Comparison of ENCODE assay signal across 13 cellular contexts in the genomic region with DNA sequence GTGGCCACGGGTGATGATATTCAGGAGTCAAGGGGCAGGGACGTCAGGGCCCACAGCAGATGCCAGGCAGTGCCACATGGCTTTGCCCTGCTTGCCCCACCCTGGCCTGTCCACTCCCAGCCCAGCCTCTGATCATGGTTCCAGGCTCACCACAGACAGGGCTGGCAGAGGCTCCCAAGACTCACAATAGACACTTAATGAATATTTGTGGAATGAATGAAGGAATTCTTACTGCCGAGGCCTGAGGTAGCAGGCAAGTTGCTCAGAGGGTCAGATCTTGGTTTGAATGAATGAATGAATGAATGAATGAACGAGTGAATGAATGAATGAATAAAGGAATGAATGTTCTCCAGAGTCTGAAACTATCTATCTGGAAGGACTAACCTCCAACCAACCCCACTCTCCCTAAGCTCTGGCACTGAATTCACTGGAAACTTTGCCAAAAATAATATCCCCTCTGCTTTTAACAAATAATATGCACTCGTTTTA.
DNase-seq lines count a peak whose midpoint lies in the region; ATAC-seq and TF ChIP-seq lines count a peak whose summit lies in the region.
"Had no signal": no experiment of that assay in that cellular context is flagged by ENCODE, and none has a peak within 500 bp of the region (broad histone marks: within the 10 kb centered on the region; RNA-seq: fewer than 3 reads in every experiment).

No MANE protein-coding gene starts in this region.

- H3K36me3 ChIP-seq in MG63 (no peaks in the 10 kb centered on the region), SJCRH30 (no peaks in the 10 kb centered on the region)

- TF ChIP-seq CTCF in choroid plexus epithelial cell (conservative IDR thresholded peaks at IDR 0.05; ENCODE audit: low read depth, low read length) = no peak
- TF ChIP-seq CTCF in mesothelial cell of epicardium (IDR thresholded peaks at IDR 0.05; ENCODE audit: unreplicated experiment) = no peak

- no peak overlapping the region for H3K4me3 Mint-ChIP-seq in mesothelial cell of epicardium
- H3K4me3 Mint-ChIP-seq: CD8-positive, alpha-beta memory T cell had no signal

- peaks cover 69% of the 10 kb centered on the region for H3K4me1 Mint-ChIP-seq in mesothelial cell of epicardium

- H3K36me3 Mint-ChIP-seq in mesothelial cell of epicardium = no peaks in the 10 kb centered on the region
- H3K36me3 Mint-ChIP-seq: CD8-positive, alpha-beta memory T cell had no signal

- peak; percentile 54 for DNase-seq in MG63
- DNase-seq in choroid plexus epithelial cell (ENCODE audit: low read depth) = peak; percentile 55
- no peak for DNase-seq in mesothelial cell of epicardium (ENCODE audit: low spot score in 2 of 2, unreplicated experiment in 2 of 2)
- no peak for DNase-seq in SJCRH30
- no peak for DNase-seq in H4 (ENCODE audit: low spot score)
- DNase-seq: CD8-positive, alpha-beta memory T cell; stimulated activated CD4-positive, alpha-beta T cell treated with anti-CD3 and anti-CD28 coated beads, Interleukin-4, amount 100 ng/mL, for 4 hours; stimulated activated naive CD8-positive, alpha-beta T cell treated with anti-CD3 and anti-CD28 coated beads, Interleukin-15, Interleukin-2, amounts not matched to agents 100 U/mL and 50 U/mL, for 24 hours had no signal

- H3K9me3 ChIP-seq in MG63 = no peaks in the 10 kb centered on the region
- no peaks in the 10 kb centered on the region for H3K9me3 ChIP-seq in SJCRH30 (replicated peaks)

- ATAC-seq in HG02763 (IDR thresholded peaks at IDR 0.05; ENCODE audit: unreplicated experiment) (no peak), HG03469 (IDR thresholded peaks at IDR 0.05; ENCODE audit: unreplicated experiment) (no peak)
- ATAC-seq: stimulated activated naive CD8-positive, alpha-beta T cell treated with anti-CD3 and anti-CD28 coated beads, Interleukin-15, Interleukin-2, amounts not matched to agents 100 U/mL and 50 U/mL, for 24 hours had no signal

- H3K27ac ChIP-seq in temporal lobe (ENCODE audit: low read depth, low read length) = peak overlapping the region; percentile 98
- H3K27ac ChIP-seq in SJCRH30 = no peak overlapping the region
- H3K27ac ChIP-seq: HL-60, parathyroid adenoma had no signal

- H3K4me1 ChIP-seq in SJCRH30 = peaks cover 73% of the 10 kb centered on the region

- H3K9me3 Mint-ChIP-seq in mesothelial cell of epicardium = no peaks in the 10 kb centered on the region
- H3K9me3 Mint-ChIP-seq: CD8-positive, alpha-beta memory T cell had no signal

- H3K27me3 ChIP-seq in MG63 (no peaks in the 10 kb centered on the region), SJCRH30 (no peaks in the 10 kb centered on the region)

- peak overlapping the region; percentile 98 for H3K27ac Mint-ChIP-seq in mesothelial cell of epicardium

- H3K27me3 Mint-ChIP-seq in mesothelial cell of epicardium (ENCODE audit: low read depth) = no peaks in the 10 kb centered on the region
- H3K27me3 Mint-ChIP-seq: CD8-positive, alpha-beta memory T cell had no signal

- no peak overlapping the region for H3K4me3 ChIP-seq in MG63
- H3K4me3 ChIP-seq in choroid plexus epithelial cell (ENCODE audit: low read depth, low read length) = no peak overlapping the region
- no peak overlapping the region for H3K4me3 ChIP-seq in SJCRH30

Comparison
In these comparisons a context has a peak if more than half of its experiments do, and no peak if none do; other contexts are left out.
1. DNase-seq: peak in MG63 (single experiment) and choroid plexus epithelial cell (single experiment); none in mesothelial cell of epicardium (0 of 2), SJCRH30 (0 of 2) and H4 (single experiment).